ENCODE assay signal across 1 cellular context in the genomic region with DNA sequence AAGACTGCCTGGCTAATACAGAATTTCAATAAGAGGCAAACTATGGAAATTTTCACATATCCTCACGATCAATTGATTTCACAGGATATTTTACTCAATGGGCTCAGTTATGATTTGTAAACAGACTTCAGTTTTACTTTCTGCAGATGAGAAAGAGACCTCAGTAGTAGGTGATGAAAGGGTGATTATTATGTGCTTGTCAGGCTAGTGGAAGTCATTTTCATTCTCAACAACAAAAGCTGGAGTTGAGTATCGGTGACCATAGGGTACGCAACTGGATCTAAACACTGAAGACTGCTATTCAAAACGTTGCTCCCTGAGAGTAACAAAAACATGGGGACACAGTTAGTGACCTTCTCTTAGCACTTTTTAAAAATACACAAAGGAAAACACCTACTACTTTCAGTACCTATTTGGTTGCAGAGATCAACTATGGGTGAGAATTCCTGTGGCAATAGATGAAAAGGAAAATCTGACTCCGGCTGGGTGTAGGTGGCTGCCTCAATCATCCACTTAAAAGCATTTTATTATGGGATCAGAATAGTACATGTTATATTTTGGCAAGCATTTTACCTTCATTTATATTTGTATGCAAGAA.
TF ChIP-seq lines count a peak whose summit lies in the region.

No MANE protein-coding gene starts in this region.

TF ChIP-seq in GM12878, 131 proteins besides CTCF, POLR2A, EP300 and RAD21 (continued from another document):
- TF ChIP-seq, protein P1, sequence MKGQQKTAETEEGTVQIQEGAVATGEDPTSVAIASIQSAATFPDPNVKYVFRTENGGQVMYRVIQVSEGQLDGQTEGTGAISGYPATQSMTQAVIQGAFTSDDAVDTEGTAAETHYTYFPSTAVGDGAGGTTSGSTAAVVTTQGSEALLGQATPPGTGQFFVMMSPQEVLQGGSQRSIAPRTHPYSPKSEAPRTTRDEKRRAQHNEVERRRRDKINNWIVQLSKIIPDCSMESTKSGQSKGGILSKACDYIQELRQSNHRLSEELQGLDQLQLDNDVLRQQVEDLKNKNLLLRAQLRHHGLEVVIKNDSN (IDR thresholded peaks at IDR 0.05; ENCODE audit: borderline replicate concordance, extremely low read length, insufficient read depth, low read depth, low read length) = no peak
- TF ChIP-seq, protein P2, sequence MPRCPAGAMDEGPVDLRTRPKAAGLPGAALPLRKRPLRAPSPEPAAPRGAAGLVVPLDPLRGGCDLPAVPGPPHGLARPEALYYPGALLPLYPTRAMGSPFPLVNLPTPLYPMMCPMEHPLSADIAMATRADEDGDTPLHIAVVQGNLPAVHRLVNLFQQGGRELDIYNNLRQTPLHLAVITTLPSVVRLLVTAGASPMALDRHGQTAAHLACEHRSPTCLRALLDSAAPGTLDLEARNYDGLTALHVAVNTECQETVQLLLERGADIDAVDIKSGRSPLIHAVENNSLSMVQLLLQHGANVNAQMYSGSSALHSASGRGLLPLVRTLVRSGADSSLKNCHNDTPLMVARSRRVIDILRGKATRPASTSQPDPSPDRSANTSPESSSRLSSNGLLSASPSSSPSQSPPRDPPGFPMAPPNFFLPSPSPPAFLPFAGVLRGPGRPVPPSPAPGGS (IDR thresholded peaks at IDR 0.05; ENCODE audit: borderline replicate concordance, insufficient read depth, low read depth, low read length, poor library complexity, severe bottlenecking) = no peak
- TF ChIP-seq CBX5 (IDR thresholded peaks at IDR 0.05; ENCODE audit: low read depth) (no peak), ETV6 (conservative IDR thresholded peaks at IDR 0.05 in 1 of 2, IDR thresholded peaks at IDR 0.05 in 1 of 2; ENCODE audit: borderline replicate concordance in 1 of 2, low read depth in 1 of 2) (no peak), NFXL1 (IDR thresholded peaks at IDR 0.05; ENCODE audit: borderline replicate concordance) (no peak), SRF (IDR thresholded peaks at IDR 0.05; ENCODE audit: low read depth in 2 of 2, low read length in 2 of 2) (no peak), WRNIP1 (IDR thresholded peaks at IDR 0.05; ENCODE audit: borderline replicate concordance, low read depth, low read length) (no peak), SREBF2 (IDR thresholded peaks at IDR 0.05; ENCODE audit: low read length) (no peak), BMI1 (IDR thresholded peaks at IDR 0.05; ENCODE audit: borderline replicate concordance) (no peak), SUPT20H (IDR thresholded peaks at IDR 0.05; ENCODE audit: borderline replicate concordance, control insufficient read depth, low read depth, low read length) (no peak), KAT2A (conservative IDR thresholded peaks at IDR 0.05; ENCODE audit: control insufficient read depth, low read depth, low read length) (no peak), LARP7 (IDR thresholded peaks at IDR 0.05) (no peak), HDAC6 (IDR thresholded peaks at IDR 0.05; ENCODE audit: unreplicated experiment) (no peak), IKZF2 (IDR thresholded peaks at IDR 0.05) (peak; percentile 21 to 30; a peak in 2 of 4 replicates), ESRRA (IDR thresholded peaks at IDR 0.05; ENCODE audit: low read length) (no peak), FOS (IDR thresholded peaks at IDR 0.05; ENCODE audit: borderline replicate concordance, extremely low read depth, insufficient read length) (no peak), IKZF1 (conservative IDR thresholded peaks at IDR 0.05) (peak; percentile 56), RFX5 (IDR thresholded peaks at IDR 0.05; ENCODE audit: low read depth, low read length) (no peak)
- TF ChIP-seq, protein P3, sequence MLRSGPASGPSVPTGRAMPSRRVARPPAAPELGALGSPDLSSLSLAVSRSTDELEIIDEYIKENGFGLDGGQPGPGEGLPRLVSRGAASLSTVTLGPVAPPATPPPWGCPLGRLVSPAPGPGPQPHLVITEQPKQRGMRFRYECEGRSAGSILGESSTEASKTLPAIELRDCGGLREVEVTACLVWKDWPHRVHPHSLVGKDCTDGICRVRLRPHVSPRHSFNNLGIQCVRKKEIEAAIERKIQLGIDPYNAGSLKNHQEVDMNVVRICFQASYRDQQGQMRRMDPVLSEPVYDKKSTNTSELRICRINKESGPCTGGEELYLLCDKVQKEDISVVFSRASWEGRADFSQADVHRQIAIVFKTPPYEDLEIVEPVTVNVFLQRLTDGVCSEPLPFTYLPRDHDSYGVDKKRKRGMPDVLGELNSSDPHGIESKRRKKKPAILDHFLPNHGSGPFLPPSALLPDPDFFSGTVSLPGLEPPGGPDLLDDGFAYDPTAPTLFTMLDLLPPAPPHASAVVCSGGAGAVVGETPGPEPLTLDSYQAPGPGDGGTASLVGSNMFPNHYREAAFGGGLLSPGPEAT (IDR thresholded peaks at IDR 0.05; ENCODE audit: low read depth) = peak; percentile 54
- TF ChIP-seq, protein P4, sequence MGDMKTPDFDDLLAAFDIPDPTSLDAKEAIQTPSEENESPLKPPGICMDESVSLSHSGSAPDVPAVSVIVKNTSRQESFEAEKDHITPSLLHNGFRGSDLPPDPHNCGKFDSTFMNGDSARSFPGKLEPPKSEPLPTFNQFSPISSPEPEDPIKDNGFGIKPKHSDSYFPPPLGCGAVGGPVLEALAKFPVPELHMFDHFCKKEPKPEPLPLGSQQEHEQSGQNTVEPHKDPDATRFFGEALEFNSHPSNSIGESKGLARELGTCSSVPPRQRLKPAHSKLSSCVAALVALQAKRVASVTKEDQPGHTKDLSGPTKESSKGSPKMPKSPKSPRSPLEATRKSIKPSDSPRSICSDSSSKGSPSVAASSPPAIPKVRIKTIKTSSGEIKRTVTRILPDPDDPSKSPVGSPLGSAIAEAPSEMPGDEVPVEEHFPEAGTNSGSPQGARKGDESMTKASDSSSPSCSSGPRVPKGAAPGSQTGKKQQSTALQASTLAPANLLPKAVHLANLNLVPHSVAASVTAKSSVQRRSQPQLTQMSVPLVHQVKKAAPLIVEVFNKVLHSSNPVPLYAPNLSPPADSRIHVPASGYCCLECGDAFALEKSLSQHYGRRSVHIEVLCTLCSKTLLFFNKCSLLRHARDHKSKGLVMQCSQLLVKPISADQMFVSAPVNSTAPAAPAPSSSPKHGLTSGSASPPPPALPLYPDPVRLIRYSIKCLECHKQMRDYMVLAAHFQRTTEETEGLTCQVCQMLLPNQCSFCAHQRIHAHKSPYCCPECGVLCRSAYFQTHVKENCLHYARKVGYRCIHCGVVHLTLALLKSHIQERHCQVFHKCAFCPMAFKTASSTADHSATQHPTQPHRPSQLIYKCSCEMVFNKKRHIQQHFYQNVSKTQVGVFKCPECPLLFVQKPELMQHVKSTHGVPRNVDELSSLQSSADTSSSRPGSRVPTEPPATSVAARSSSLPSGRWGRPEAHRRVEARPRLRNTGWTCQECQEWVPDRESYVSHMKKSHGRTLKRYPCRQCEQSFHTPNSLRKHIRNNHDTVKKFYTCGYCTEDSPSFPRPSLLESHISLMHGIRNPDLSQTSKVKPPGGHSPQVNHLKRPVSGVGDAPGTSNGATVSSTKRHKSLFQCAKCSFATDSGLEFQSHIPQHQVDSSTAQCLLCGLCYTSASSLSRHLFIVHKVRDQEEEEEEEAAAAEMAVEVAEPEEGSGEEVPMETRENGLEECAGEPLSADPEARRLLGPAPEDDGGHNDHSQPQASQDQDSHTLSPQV (IDR thresholded peaks at IDR 0.05) = no peak
- TF ChIP-seq, protein P5, sequence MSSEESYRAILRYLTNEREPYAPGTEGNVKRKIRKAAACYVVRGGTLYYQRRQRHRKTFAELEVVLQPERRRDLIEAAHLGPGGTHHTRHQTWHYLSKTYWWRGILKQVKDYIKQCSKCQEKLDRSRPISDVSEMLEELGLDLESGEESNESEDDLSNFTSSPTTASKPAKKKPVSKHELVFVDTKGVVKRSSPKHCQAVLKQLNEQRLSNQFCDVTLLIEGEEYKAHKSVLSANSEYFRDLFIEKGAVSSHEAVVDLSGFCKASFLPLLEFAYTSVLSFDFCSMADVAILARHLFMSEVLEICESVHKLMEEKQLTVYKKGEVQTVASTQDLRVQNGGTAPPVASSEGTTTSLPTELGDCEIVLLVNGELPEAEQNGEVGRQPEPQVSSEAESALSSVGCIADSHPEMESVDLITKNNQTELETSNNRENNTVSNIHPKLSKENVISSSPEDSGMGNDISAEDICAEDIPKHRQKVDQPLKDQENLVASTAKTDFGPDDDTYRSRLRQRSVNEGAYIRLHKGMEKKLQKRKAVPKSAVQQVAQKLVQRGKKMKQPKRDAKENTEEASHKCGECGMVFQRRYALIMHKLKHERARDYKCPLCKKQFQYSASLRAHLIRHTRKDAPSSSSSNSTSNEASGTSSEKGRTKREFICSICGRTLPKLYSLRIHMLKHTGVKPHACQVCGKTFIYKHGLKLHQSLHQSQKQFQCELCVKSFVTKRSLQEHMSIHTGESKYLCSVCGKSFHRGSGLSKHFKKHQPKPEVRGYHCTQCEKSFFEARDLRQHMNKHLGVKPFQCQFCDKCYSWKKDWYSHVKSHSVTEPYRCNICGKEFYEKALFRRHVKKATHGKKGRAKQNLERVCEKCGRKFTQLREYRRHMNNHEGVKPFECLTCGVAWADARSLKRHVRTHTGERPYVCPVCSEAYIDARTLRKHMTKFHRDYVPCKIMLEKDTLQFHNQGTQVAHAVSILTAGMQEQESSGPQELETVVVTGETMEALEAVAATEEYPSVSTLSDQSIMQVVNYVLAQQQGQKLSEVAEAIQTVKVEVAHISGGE (CRISPR knock-in tag; IDR thresholded peaks at IDR 0.05) = no peak
